Comparison of ENCODE assay signal across 9 cellular contexts in genomic region chr7:64574481-64575159, GRCh38. TPM values are rescaled to one million over a fixed set of nuclear protein-coding genes. Genes with fewer than 3 reads are reported as not detected.
DNase-seq lines count a peak whose midpoint lies in the region; ATAC-seq and TF ChIP-seq lines count a peak whose summit lies in the region.
"Had no signal": no experiment of that assay in that cellular context is flagged by ENCODE, and none has a peak within 500 bp of the region (broad histone marks: within the 10 kb centered on the region; RNA-seq: fewer than 3 reads in every experiment).

No MANE protein-coding gene starts in this region.

- no peak for ATAC-seq in HG02870 (IDR thresholded peaks at IDR 0.05; ENCODE audit: unreplicated experiment)

- H3K4me1 Mint-ChIP-seq in brain: peaks cover 5% of the 10 kb centered on the region

- peaks cover 31% of the 10 kb centered on the region for H3K27me3 Mint-ChIP-seq in brain

- H3K36me3 Mint-ChIP-seq in brain: peaks cover 33% of the 10 kb centered on the region
- H3K36me3 Mint-ChIP-seq: memory B cell had no signal

- peak overlapping the region in 2 of 5 experiments; percentile 69 to 84 for H3K27ac Mint-ChIP-seq in brain
- H3K27ac Mint-ChIP-seq: memory B cell had no signal

- TF ChIP-seq CTCF in brain (conservative IDR thresholded peaks at IDR 0.05): no peak

- H3K9me3 Mint-ChIP-seq in brain: peaks cover 15 to 45% (median 21%) of the 10 kb centered on the region in 5 experiments
- H3K9me3 Mint-ChIP-seq: memory B cell had no signal

- peak; percentile 81 for DNase-seq in NCI-H1105 treated with DMSO at 0.1 percent for 48 hours (lab: John Stamatoyannopoulos, UW)
- DNase-seq in iPS-NIHi11 (ENCODE audit: low spot score): peak; percentile 74
- DNase-seq in stromal cell of bone marrow (ENCODE audit: low read depth): peak; percentile 21
- DNase-seq in DMS79 treated with DMSO at 0.1 percent for 48 hours (lab: John Stamatoyannopoulos, UW): no peak
- no peak for DNase-seq in HT-29 (ENCODE audit: low spot score)
- DNase-seq in NCI-H1048 (lab: John Stamatoyannopoulos, UW): no peak

- H3K4me3 Mint-ChIP-seq in brain: peak overlapping the region; percentile 74 to 86 (median 80)
- H3K4me3 Mint-ChIP-seq: memory B cell had no signal

RNA-seq across cellular contexts. Expression of gene ZNF680, which starts 11.7 kb away (rescaled TPM):
- 5.1 TPM for polyA plus RNA-seq in brain (ENCODE audit: insufficient read depth, low read depth, low replicate concordance)
- 4.2 and 4.4 TPM in 2 replicates for total RNA-seq in HT-29 (2014; rRNA removed; shearing (Covaris generic))

Comparison
In these comparisons a context has a peak if more than half of its experiments do, and no peak if none do; other contexts are left out.
1. DNase-seq: peak in NCI-H1105 treated with DMSO at 0.1 percent for 48 hours (single experiment), iPS-NIHi11 (single experiment) and stromal cell of bone marrow (single experiment); none in DMS79 treated with DMSO at 0.1 percent for 48 hours (single experiment), HT-29 (single experiment) and NCI-H1048 (single experiment).